16 cellular contexts compared by ENCODE assay signal in the genomic region with DNA sequence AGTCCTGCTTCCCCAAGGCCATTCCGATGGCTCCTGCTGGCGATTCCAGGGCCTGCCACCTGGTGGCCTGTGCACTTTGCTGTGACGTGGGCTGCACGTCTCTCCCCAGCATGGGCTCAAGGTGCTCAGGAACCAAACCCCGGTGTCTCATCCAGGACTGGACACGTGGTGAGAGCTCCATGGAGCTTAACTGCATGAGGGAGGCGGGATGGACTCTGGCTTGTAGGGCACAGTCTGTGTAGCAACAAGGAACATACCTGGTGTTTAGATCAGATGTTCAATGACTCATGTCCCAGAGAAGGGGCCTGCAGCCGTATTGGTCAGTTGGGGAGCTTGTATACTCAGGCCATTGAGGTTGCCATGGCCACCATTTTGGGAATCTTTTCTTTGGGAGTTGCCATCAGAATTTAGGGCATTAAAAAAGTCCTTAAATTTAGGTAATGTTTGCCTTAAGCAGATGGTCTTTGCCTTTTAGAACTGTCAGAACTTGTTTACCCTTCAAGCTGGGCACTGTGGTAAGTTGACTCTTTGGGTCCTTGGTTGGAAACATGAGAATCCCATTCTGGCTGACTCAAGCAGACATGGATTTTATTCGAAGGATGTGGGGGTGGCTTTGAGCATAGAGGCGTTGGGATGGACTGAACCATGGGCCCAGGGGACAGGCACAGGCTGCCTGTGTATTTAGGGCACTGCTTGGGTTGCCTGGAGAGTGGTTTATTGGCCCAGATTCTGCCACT. TPM values are rescaled to one million over a fixed set of nuclear protein-coding genes. Genes with fewer than 3 reads are reported as not detected.
DNase-seq lines count a peak whose midpoint lies in the region; ATAC-seq and TF ChIP-seq lines count a peak whose summit lies in the region.
"Had no signal": no experiment of that assay in that cellular context is flagged by ENCODE, and none has a peak within 500 bp of the region (broad histone marks: within the 10 kb centered on the region; RNA-seq: fewer than 3 reads in every experiment).

No MANE protein-coding gene starts in this region.

- H3K27ac Mint-ChIP-seq in CD14-positive monocyte = no peak overlapping the region
- H3K27ac Mint-ChIP-seq: activated T-cell treated with anti-CD3 and anti-CD28 coated beads, Interleukin-2, amount 50 U/mL, for 24 hours had no signal

- H3K4me3 Mint-ChIP-seq in CD14-positive monocyte = no peak overlapping the region
- H3K4me3 Mint-ChIP-seq: activated T-cell treated with anti-CD3 and anti-CD28 coated beads, Interleukin-2, amount 50 U/mL, for 24 hours had no signal

- peak overlapping the region; percentile 54 to 62 for H3K9ac ChIP-seq in duodenal mucosa (ENCODE audit: low read depth in 1 of 2, low read length in 2 of 2)

- ATAC-seq in left cardiac atrium (no peak), right lobe of liver (peak; percentile 80 to 86 (median 82)), HG03439 (IDR thresholded peaks at IDR 0.05; ENCODE audit: unreplicated experiment) (no peak)
- ATAC-seq: gastroesophageal sphincter had no signal

- 67% methylated on average over 2 of the region's 10 CpGs for WGBS in right lobe of liver (ENCODE audit: insufficient coverage, low coverage, low lambda C conversion rate, missing lambda C conversion rate)

- no peak for TF ChIP-seq POLR2A in right lobe of liver (IDR thresholded peaks at IDR 0.05)

- no peaks in the 10 kb centered on the region for H3K27me3 ChIP-seq in duodenal mucosa (ENCODE audit: control insufficient read depth in 1 of 2, insufficient read depth in 2 of 2, low read length in 2 of 2)
- no peaks in the 10 kb centered on the region for H3K27me3 ChIP-seq in right lobe of liver
- H3K27me3 ChIP-seq: gastroesophageal sphincter had no signal

- no peaks in the 10 kb centered on the region for H3K4me1 Mint-ChIP-seq in CD14-positive monocyte

- peaks cover 0 to 11% (median 0%) of the 10 kb centered on the region in 7 donors for H3K9me3 Mint-ChIP-seq in CD14-positive monocyte
- H3K9me3 Mint-ChIP-seq: activated T-cell treated with anti-CD3 and anti-CD28 coated beads, Interleukin-2, amount 50 U/mL, for 24 hours had no signal

- intact Hi-C loops in left cardiac atrium (cut with DNase I) (no loop called here), cardiac septum (cut with DNase I) (no loop called here), right lobe of liver (cut with DNase I) (no loop called here), CD14-positive monocyte (cut with micrococcal nuclease) (no loop called here)

- H3K4me1 ChIP-seq in duodenal mucosa (ENCODE audit: control insufficient read depth in 1 of 2, insufficient read depth in 2 of 2, low read length in 2 of 2) (peaks cover 60% of the 10 kb centered on the region in 2 donors), right lobe of liver (peaks cover 0 to 37% (median 7%) of the 10 kb centered on the region in 4 donors)

- H3K27ac ChIP-seq in duodenal mucosa (ENCODE audit: low read depth, low read length) (peak overlapping the region; percentile 92), right lobe of liver (peak overlapping the region; percentile 36 to 63 (median 43))
- H3K27ac ChIP-seq: gastroesophageal sphincter, left ventricle myocardium inferior had no signal

- TF ChIP-seq CTCF in right lobe of liver (IDR thresholded peaks at IDR 0.05) (peak; percentile 17 to 50 (median 38)), CD14-positive monocyte (IDR thresholded peaks at IDR 0.05) (no peak)

- peak; percentile 6 for DNase-seq in left cardiac atrium
- no peak for DNase-seq in cardiac septum (ENCODE audit: low spot score)
- DNase-seq in right lobe of liver = peak; percentile 80 to 82 (median 81)
- DNase-seq in CD14-positive monocyte (ENCODE audit: low spot score) = no peak
- no peak for DNase-seq in stimulated activated CD8-positive, alpha-beta memory T cell treated with anti-CD3 and anti-CD28 coated beads, Interleukin-4, amount 100 ng/mL, for 48 hours
- no peak for DNase-seq in HUDEP-2 (lab: John Stamatoyannopoulos, UW; ENCODE audit: unreplicated experiment in 76 of 76)
- DNase-seq: activated CD4-positive, CD25-positive, alpha-beta regulatory T cell treated with anti-CD3 and anti-CD28 coated beads, Interleukin-2, amount 50 U/mL, for 72 hours; activated T-cell treated with anti-CD3 and anti-CD28 coated beads, Interleukin-2, amount 50 U/mL, for 24 hours; amniotic stem cell; effector CD4-positive, alpha-beta T cell; Kasumi-1; left ventricle myocardium inferior; SW 1271 had no signal

- H3K36me3 Mint-ChIP-seq in CD14-positive monocyte = no peaks in the 10 kb centered on the region

- H3K27me3 Mint-ChIP-seq in CD14-positive monocyte (ENCODE audit: low read depth in 3 of 3) = peaks cover 2 to 4% (median 4%) of the 10 kb centered on the region in 3 donors

- H3K9me3 ChIP-seq in duodenal mucosa (ENCODE audit: control insufficient read depth in 1 of 2, low read length in 2 of 2) = no peaks in the 10 kb centered on the region
- no peaks in the 10 kb centered on the region for H3K9me3 ChIP-seq in right lobe of liver
- H3K9me3 ChIP-seq: gastroesophageal sphincter, left ventricle myocardium inferior had no signal

- H3K4me3 ChIP-seq in duodenal mucosa (ENCODE audit: low read depth in 1 of 2, low read length in 2 of 2) (peak overlapping the region in 1 of 2 donors; percentile 25), right lobe of liver (no peak overlapping the region)
- H3K4me3 ChIP-seq: gastroesophageal sphincter, left ventricle myocardium inferior had no signal

- H3K36me3 ChIP-seq in duodenal mucosa (ENCODE audit: control insufficient read depth in 1 of 2, insufficient read depth in 2 of 2, low read length in 2 of 2) = no peaks in the 10 kb centered on the region
- no peaks in the 10 kb centered on the region for H3K36me3 ChIP-seq in right lobe of liver
- H3K36me3 ChIP-seq: gastroesophageal sphincter, left ventricle myocardium inferior had no signal

RNA-seq across cellular contexts. Expression of gene AGAP1, which starts 21.0 kb away (rescaled TPM):
- 10 to 100 TPM; 22.5 to 23.9 TPM for total RNA-seq in left cardiac atrium
- total RNA-seq in cardiac septum = 18.7 TPM
- total RNA-seq in right lobe of liver = 10 to 100 TPM in 3 of 6 experiments, 1 to 10 TPM in 3; 8.1 to 11.2 (median 9.8) TPM
- not detected for polyA plus RNA-seq in CD14-positive monocyte

Comparison
In these comparisons a context has a peak if more than half of its experiments do, and no peak if none do; other contexts are left out.
1. DNase-seq: peak in left cardiac atrium (single experiment) and right lobe of liver (3 of 3); none in cardiac septum (single experiment), CD14-positive monocyte (single experiment), stimulated activated CD8-positive, alpha-beta memory T cell treated with anti-CD3 and anti-CD28 coated beads, Interleukin-4, amount 100 ng/mL, for 48 hours (single experiment) and HUDEP-2 (0 of 76).
2. ATAC-seq: peak in right lobe of liver (4 of 4); none in left cardiac atrium (0 of 2) and HG03439 (single experiment).